In genomic region chr15:28322129-28322588, GRCh38 we compare ENCODE assay signal across 8 cellular contexts. TPM values are rescaled to one million over a fixed set of nuclear protein-coding genes. Genes with fewer than 3 reads are reported as not detected.
DNase-seq lines count a peak whose midpoint lies in the region; FAIRE-seq and TF ChIP-seq lines count a peak whose summit lies in the region.
"Not testable (repeated sequence)": the region's sequence is repeated elsewhere in the genome, so short reads cannot be mapped to it uniquely, and the experiment has no call there.

TSS of gene HERC2 (minus strand) at chr15:28322179. CDS start at chr15:28321433, 746 bp downstream.

- not testable (repeated sequence) for H2AFZ ChIP-seq in keratinocyte (ENCODE audit: control insufficient read depth, low read length); neuron (ENCODE audit: low read depth, low read length)

- H3K4me3 ChIP-seq in BLaER1 (peak within 1 kb of the TSS; percentile 59), HUES48 (ENCODE audit: low read depth, low read length) (peak within 1 kb of the TSS; percentile 50), adrenal gland (peak within 1 kb of the TSS in 1 of 4 donors; percentile 38), esophagus (ENCODE audit: low read depth in 1 of 2, low read length in 2 of 2) (peak within 1 kb of the TSS in 1 of 2 donors; percentile 39), keratinocyte (ENCODE audit: control insufficient read depth in 2 of 3, extremely low read depth in 1 of 3, insufficient read depth in 2 of 3, low read depth in 1 of 3, low read length in 3 of 3) (peak within 1 kb of the TSS in 1 of 3 experiments; percentile 31), neuron (ENCODE audit: low read length) (peak within 1 kb of the TSS; percentile 53)

- not testable (repeated sequence) for H4K20me1 ChIP-seq in BLaER1; keratinocyte (ENCODE audit: control insufficient read depth, extremely low read depth, insufficient read depth, low read length)

- not testable (repeated sequence) for H3K27ac ChIP-seq in BLaER1; HUES48 (ENCODE audit: low read depth, low read length); esophagus (ENCODE audit: low read depth in 2 of 2, low read length in 1 of 2); keratinocyte (ENCODE audit: control insufficient read depth, insufficient read depth, low read length)
- H3K27ac ChIP-seq in adrenal gland: peak within 1 kb of the TSS in 1 of 5 donors; percentile 52

- H3K9me3 ChIP-seq in BLaER1; HUES48 (ENCODE audit: control insufficient read depth, insufficient read depth, low read length); adrenal gland (replicated peaks in 1 of 3); esophagus (ENCODE audit: control insufficient read depth in 2 of 2, insufficient read depth in 1 of 2, low read depth in 1 of 2, low read length in 1 of 2); keratinocyte (ENCODE audit: control insufficient read depth, low read depth, low read length); neuron (ENCODE audit: low read length): not testable (repeated sequence)

- DNase-seq in adrenal gland; keratinocyte (ENCODE audit: low read depth, low spot score): not testable (repeated sequence)

- WGBS in adrenal gland, 4 donors: no CpG with 5 or more reads among the region's 52 CpGs
- WGBS in esophagus, 2 donors: no CpG with 5 or more reads among the region's 52 CpGs

- not testable (repeated sequence) for H3K27me3 ChIP-seq in BLaER1; HUES48 (ENCODE audit: control insufficient read depth, insufficient read depth, low read length); adrenal gland; esophagus (ENCODE audit: control insufficient read depth in 1 of 2, insufficient read depth in 2 of 2, low read length in 2 of 2); keratinocyte (ENCODE audit: control insufficient read depth, extremely low read depth, insufficient read depth, low read length); neuron (ENCODE audit: insufficient read depth, low read length)

- not testable (repeated sequence) for TF ChIP-seq CTCF in adrenal gland (IDR thresholded peaks at IDR 0.05); keratinocyte (optimal IDR thresholded peaks at IDR 0.05 in 1 of 3, IDR thresholded peaks at IDR 0.05 in 1 of 3, conservative IDR thresholded peaks at IDR 0.05 in 1 of 3; ENCODE audit: extremely low read depth in 1 of 3, insufficient read depth in 2 of 3, low read length in 3 of 3); subcutaneous adipose tissue (IDR thresholded peaks at IDR 0.05; ENCODE audit: low read depth)

- FAIRE-seq in keratinocyte (lab: Jason Lieb, UNC): not testable (repeated sequence)

- intact Hi-C loops in T-helper 1 cell treated with Interleukin-12 subunit alpha and Interleukin-12 subunit beta and Interleukin-4 antibody, amounts not matched to agents 30 ng/mL and 1 ng/mL, for 36 hours (cut with micrococcal nuclease); adrenal gland (cut with DNase I): not testable (repeated sequence)

- H3K36me3 ChIP-seq in BLaER1: peaks cover 13% of the 10 kb centered on the region
- not testable (repeated sequence) for H3K36me3 ChIP-seq in HUES48 (ENCODE audit: control insufficient read depth, insufficient read depth, low read length); adrenal gland (replicated peaks in 1 of 2); esophagus (ENCODE audit: control insufficient read depth in 2 of 2, insufficient read depth in 2 of 2, low read length in 1 of 2); keratinocyte (ENCODE audit: control insufficient read depth in 2 of 2, extremely low read depth in 1 of 2, insufficient read depth in 2 of 2, low read length in 2 of 2); neuron (ENCODE audit: insufficient read depth, low read length)

- H3K9me1 ChIP-seq in keratinocyte (ENCODE audit: control insufficient read depth, extremely low read depth, insufficient read depth, low read length): not testable (repeated sequence)

- TF ChIP-seq POLR2A in adrenal gland (IDR thresholded peaks at IDR 0.05): not testable (repeated sequence)

- dilution Hi-C loops in keratinocyte (cut with MboI; ENCODE audit: extremely low pct_ligation_motif_present, low sequenced_read_pairs): not testable (repeated sequence)

- peaks cover 11% of the 10 kb centered on the region for H3K79me2 ChIP-seq in keratinocyte (ENCODE audit: control insufficient read depth, insufficient read depth, low read length)

- H3K4me1 ChIP-seq in BLaER1; HUES48 (ENCODE audit: control insufficient read depth, insufficient read depth, low read length); adrenal gland (replicated peaks in 1 of 2); esophagus (ENCODE audit: control insufficient read depth in 2 of 2, insufficient read depth in 2 of 2, low read length in 1 of 2); keratinocyte (ENCODE audit: control insufficient read depth, extremely low read depth, insufficient read depth, low read length); neuron (ENCODE audit: insufficient read depth, low read length): not testable (repeated sequence)

- H3K9ac ChIP-seq in BLaER1: peak within 1 kb of the TSS; percentile 50; the same call in 1 of the 2 replicates
- not testable (repeated sequence) for H3K9ac ChIP-seq in HUES48 (ENCODE audit: low read depth, low read length); keratinocyte (ENCODE audit: control insufficient read depth, extremely low read depth, insufficient read depth, low read length)

- H3K4me2 ChIP-seq in BLaER1: peak within 1 kb of the TSS; percentile 47; the same call in 1 of the 2 replicates
- peak within 1 kb of the TSS; percentile 22 for H3K4me2 ChIP-seq in keratinocyte (ENCODE audit: control insufficient read depth, extremely low read depth, insufficient read depth, low read depth, low read length)

RNA-seq across cellular contexts. Expression of gene HERC2, which starts in this region (rescaled TPM):
- total RNA-seq in T-helper 1 cell treated with Interleukin-12 subunit alpha and Interleukin-12 subunit beta and Interleukin-4 antibody, amounts not matched to agents 30 ng/mL and 1 ng/mL, for 36 hours: 46.3 and 48.9 TPM in 2 replicates
- total RNA-seq in adrenal gland: 10 to 100 TPM; 42.4 to 63.0 (median 52.6) TPM
- 10 to 100 TPM; 24.9 to 39.8 (median 38.0) TPM for polyA plus RNA-seq in adrenal gland
- 10 to 100 TPM; 19.4 to 28.2 TPM for polyA plus RNA-seq in esophagus
- polyA plus RNA-seq in keratinocyte: 12.4 to 16.2 TPM (median 14.9 TPM) in 3 replicates
- polyA plus RNA-seq in keratinocyte (2011; ENCODE audit: low read depth): 48.9 TPM
- 9.5 and 14.0 TPM in 2 replicates for polyA plus RNA-seq in keratinocyte (2011; cell fraction: cytosol; rRNA removed)
- polyA plus RNA-seq in keratinocyte (2011; cell fraction: nucleus; rRNA removed): 80.7 and 99.2 TPM in 2 replicates
- 18.9 and 24.6 TPM in 2 replicates for polyA plus RNA-seq in keratinocyte (2012; ENCODE audit: low replicate concordance)
- polyA minus RNA-seq in keratinocyte: 33.5 to 87.8 TPM (median 54.1 TPM) in 3 replicates
- 33.0 TPM for polyA minus RNA-seq in keratinocyte (2011; cell fraction: cytosol; rRNA and poly(A)+ RNA removed)
- 105 and 136 TPM in 2 replicates for polyA minus RNA-seq in keratinocyte (2011; cell fraction: nucleus; rRNA and poly(A)+ RNA removed)
- 10 to 100 TPM; 41.5 to 73.8 (median 50.7) TPM for total RNA-seq in subcutaneous adipose tissue
